22 cellular contexts compared by ENCODE assay signal in the genomic region with DNA sequence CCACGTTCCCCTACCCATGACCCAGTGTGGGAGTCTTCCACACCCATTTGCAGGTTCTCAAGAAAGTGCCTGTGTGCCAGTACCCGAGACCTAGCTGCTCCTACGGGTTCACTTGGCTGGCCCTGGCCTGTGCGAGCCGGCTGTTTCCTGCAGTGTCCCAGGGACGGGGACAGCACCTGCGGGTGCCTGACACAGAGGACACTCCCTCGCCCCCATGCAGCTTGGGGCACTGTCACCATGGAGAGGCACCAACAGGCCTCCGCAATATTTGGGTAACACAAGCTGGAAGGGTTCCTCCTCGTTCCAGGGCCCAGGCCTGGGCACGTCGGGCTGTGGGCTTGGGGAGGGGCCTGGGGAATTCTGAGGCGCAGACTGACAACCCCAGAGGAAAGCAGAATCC.
"Had no signal": no experiment of that assay in that cellular context is flagged by ENCODE, and none has a peak within 500 bp of the region (broad histone marks: within the 10 kb centered on the region; RNA-seq: fewer than 3 reads in every experiment).

No MANE protein-coding gene starts in this region.

- ATAC-seq: activated CD4-positive, alpha-beta T cell treated with anti-CD3 and anti-CD28 coated beads for 36 hours; activated CD8-positive, alpha-beta memory T cell treated with anti-CD3 and anti-CD28 coated beads, Interleukin-2, amount 10 ng/mL, durations not matched to agents 7 days and 5 days; activated CD8-positive, alpha-beta T cell treated with anti-CD3 and anti-CD28 coated beads, Interleukin-2, amount 10 ng/mL, durations not matched to agents 7 days and 5 days; activated naive CD8-positive, alpha-beta T cell treated with anti-CD3 and anti-CD28 coated beads, Interleukin-2, amount 50 U/mL, for 24 hours; naive thymus-derived CD8-positive, alpha-beta T cell; stimulated activated effector memory CD8-positive, alpha-beta T cell treated with anti-CD3 and anti-CD28 coated beads, Interleukin-12 subunit alpha, Interleukin-12 subunit beta, amount 100 ng/mL, for 72 hours; stimulated activated naive CD8-positive, alpha-beta T cell treated with anti-CD3 and anti-CD28 coated beads, Interleukin-15, amount 100 ng/mL, for 72 hours had no signal

- DNase-seq: activated B cell treated with CpG ODN at 0.5 μM for 24 hours; activated CD4-positive, alpha-beta T cell treated with anti-CD3 and anti-CD28 coated beads for 36 hours; activated CD8-positive, alpha-beta memory T cell treated with anti-CD3 and anti-CD28 coated beads, Interleukin-2, amount 10 ng/mL, durations not matched to agents 7 days and 5 days; activated CD8-positive, alpha-beta T cell treated with anti-CD3 and anti-CD28 coated beads, Interleukin-2, amount 10 ng/mL, durations not matched to agents 7 days and 5 days; activated naive CD8-positive, alpha-beta T cell treated with anti-CD3 and anti-CD28 coated beads, Interleukin-2, amount 50 U/mL, for 24 hours; activated T-cell treated with anti-CD3 and anti-CD28 coated beads, Interleukin-2, amount 50 U/mL, for 48 hours; dermis blood vessel endothelial cell; effector CD4-positive, alpha-beta T cell; glutamatergic neuron; left ventricle myocardium inferior; mammary epithelial cell; naive thymus-derived CD8-positive, alpha-beta T cell; ovary; stimulated activated CD4-positive, alpha-beta T cell treated with anti-CD3 and anti-CD28 coated beads, Interleukin-4, amount 100 ng/mL, for 24 hours; stimulated activated naive CD8-positive, alpha-beta T cell treated with anti-CD3 and anti-CD28 coated beads, Interleukin-15, amount 100 ng/mL, for 72 hours; substantia nigra; T-helper 1 cell; thyroid gland had no signal

- H3K4me3 ChIP-seq: left ventricle myocardium inferior, ovary, prostate gland, thyroid gland, upper lobe of left lung had no signal

- H3K36me3 ChIP-seq: left ventricle myocardium inferior, neutrophil, ovary, prostate gland, thyroid gland, upper lobe of left lung had no signal

- H3K27me3 ChIP-seq: ovary, thyroid gland, upper lobe of left lung had no signal

- H3K9me3 ChIP-seq: left ventricle myocardium inferior, neutrophil, ovary, prostate gland, thyroid gland, upper lobe of left lung had no signal

- H3K27ac ChIP-seq: left ventricle myocardium inferior, neutrophil, ovary, prostate gland, thyroid gland, upper lobe of left lung had no signal
